12 cellular contexts compared by ENCODE assay signal in the genomic region with DNA sequence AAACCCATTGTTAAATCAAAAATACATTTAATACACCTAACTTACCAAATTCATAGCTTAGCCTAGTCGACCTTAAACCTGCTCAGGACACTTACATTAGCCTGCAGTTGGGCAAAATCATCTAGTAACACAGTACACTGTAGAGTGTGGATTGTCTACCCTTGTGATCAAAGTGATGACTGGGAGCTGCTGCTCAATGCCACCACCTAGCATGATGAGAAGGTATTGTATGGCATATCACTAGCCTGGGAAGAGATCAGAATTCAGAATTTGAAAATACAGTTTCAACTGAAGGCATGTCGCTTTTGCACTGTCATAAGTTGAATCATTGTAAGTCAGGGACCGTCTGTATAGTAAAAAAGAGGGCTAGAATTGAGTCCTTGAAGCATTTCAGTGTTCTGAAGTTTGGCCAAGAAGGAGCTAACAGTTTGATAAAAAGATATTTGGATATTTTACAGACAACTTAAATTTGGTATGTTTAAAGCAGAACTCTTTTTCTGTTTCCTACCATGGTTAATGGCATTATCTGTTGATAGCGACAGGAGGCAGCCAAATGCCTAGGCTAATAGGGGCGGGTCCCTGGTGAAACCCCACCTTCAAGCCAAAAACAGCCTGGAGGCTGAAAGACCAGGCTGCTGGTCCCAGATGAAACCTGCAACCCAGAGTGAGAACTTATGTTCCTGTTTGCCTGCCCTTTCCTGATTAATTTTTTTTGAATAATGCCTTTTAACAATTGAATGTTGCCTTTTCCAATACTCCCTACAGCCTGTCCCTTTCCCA. TPM values are rescaled to one million over a fixed set of nuclear protein-coding genes. Genes with fewer than 3 reads are reported as not detected.
DNase-seq lines count a peak whose midpoint lies in the region; ATAC-seq and TF ChIP-seq lines count a peak whose summit lies in the region.
"Had no signal": no experiment of that assay in that cellular context is flagged by ENCODE, and none has a peak within 500 bp of the region (broad histone marks: within the 10 kb centered on the region; RNA-seq: fewer than 3 reads in every experiment).

No MANE protein-coding gene starts in this region.

- no peaks in the 10 kb centered on the region for H3K9me3 ChIP-seq in liver (ENCODE audit: control insufficient read depth in 4 of 4, low read length in 3 of 4)

- H3K4me3 ChIP-seq in WI38 (ENCODE audit: low read depth, low read length) (no peak overlapping the region), liver (ENCODE audit: low read depth in 1 of 3, low read length in 3 of 3) (no peak overlapping the region)
- H3K4me3 ChIP-seq: SK-N-MC had no signal

- no peaks in the 10 kb centered on the region for H3K4me1 ChIP-seq in liver (ENCODE audit: control insufficient read depth in 4 of 4, insufficient read depth in 4 of 4, low read length in 3 of 4)

- DNase-seq in ELR (ENCODE audit: low read depth) (peak; percentile 42), NK-92 (lab: John Stamatoyannopoulos, UW; ENCODE audit: unreplicated experiment) (no peak), MV-4-11 (lab: John Stamatoyannopoulos, UW) (no peak), ecto neural progenitor cell (ENCODE audit: low spot score) (no peak)
- DNase-seq: naive thymus-derived CD8-positive, alpha-beta T cell; NCI-H2029; substantia nigra had no signal

- peak; percentile 5 to 23 for TF ChIP-seq RAD21 in liver (IDR thresholded peaks at IDR 0.05)

- ATAC-seq in HG02759 (IDR thresholded peaks at IDR 0.05; ENCODE audit: unreplicated experiment) (peak; percentile 45), GM19035 (IDR thresholded peaks at IDR 0.05; ENCODE audit: unreplicated experiment) (no peak)

- peak; percentile 26 for TF ChIP-seq CTCF in WI38 (IDR thresholded peaks at IDR 0.05; ENCODE audit: low read depth, low read length)
- TF ChIP-seq CTCF in liver (IDR thresholded peaks at IDR 0.05; ENCODE audit: low read depth, low read length, missing input control), result no peak

- H3K9ac ChIP-seq in liver (ENCODE audit: low read depth in 1 of 2, low read length in 2 of 2), result no peak overlapping the region

- no peaks in the 10 kb centered on the region for H3K36me3 ChIP-seq in liver (ENCODE audit: control insufficient read depth in 4 of 4, insufficient read depth in 3 of 4, low read depth in 1 of 4, low read length in 3 of 4)

- no peak overlapping the region for H3K27ac ChIP-seq in liver (ENCODE audit: low read depth in 1 of 2, low read length in 2 of 2)
- H3K27ac ChIP-seq: SK-N-MC had no signal

- WGBS in liver, result 86% methylated on average over 5 of the region's 5 CpGs

- H3K27me3 ChIP-seq in liver (ENCODE audit: control insufficient read depth in 4 of 4, insufficient read depth in 4 of 4, low read length in 3 of 4), result no peaks in the 10 kb centered on the region

TF ChIP-seq in liver, 16 proteins besides CTCF, POLR2A, EP300 and RAD21:
- TF ChIP-seq HNF4A (conservative IDR thresholded peaks at IDR 0.05) (no peak), RXRA (IDR thresholded peaks at IDR 0.05) (no peak), NR2F2 (IDR thresholded peaks at IDR 0.05) (no peak)
- TF ChIP-seq, protein P1, sequence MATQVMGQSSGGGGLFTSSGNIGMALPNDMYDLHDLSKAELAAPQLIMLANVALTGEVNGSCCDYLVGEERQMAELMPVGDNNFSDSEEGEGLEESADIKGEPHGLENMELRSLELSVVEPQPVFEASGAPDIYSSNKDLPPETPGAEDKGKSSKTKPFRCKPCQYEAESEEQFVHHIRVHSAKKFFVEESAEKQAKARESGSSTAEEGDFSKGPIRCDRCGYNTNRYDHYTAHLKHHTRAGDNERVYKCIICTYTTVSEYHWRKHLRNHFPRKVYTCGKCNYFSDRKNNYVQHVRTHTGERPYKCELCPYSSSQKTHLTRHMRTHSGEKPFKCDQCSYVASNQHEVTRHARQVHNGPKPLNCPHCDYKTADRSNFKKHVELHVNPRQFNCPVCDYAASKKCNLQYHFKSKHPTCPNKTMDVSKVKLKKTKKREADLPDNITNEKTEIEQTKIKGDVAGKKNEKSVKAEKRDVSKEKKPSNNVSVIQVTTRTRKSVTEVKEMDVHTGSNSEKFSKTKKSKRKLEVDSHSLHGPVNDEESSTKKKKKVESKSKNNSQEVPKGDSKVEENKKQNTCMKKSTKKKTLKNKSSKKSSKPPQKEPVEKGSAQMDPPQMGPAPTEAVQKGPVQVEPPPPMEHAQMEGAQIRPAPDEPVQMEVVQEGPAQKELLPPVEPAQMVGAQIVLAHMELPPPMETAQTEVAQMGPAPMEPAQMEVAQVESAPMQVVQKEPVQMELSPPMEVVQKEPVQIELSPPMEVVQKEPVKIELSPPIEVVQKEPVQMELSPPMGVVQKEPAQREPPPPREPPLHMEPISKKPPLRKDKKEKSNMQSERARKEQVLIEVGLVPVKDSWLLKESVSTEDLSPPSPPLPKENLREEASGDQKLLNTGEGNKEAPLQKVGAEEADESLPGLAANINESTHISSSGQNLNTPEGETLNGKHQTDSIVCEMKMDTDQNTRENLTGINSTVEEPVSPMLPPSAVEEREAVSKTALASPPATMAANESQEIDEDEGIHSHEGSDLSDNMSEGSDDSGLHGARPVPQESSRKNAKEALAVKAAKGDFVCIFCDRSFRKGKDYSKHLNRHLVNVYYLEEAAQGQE (IDR thresholded peaks at IDR 0.05), result no peak
- TF ChIP-seq, protein P2, sequence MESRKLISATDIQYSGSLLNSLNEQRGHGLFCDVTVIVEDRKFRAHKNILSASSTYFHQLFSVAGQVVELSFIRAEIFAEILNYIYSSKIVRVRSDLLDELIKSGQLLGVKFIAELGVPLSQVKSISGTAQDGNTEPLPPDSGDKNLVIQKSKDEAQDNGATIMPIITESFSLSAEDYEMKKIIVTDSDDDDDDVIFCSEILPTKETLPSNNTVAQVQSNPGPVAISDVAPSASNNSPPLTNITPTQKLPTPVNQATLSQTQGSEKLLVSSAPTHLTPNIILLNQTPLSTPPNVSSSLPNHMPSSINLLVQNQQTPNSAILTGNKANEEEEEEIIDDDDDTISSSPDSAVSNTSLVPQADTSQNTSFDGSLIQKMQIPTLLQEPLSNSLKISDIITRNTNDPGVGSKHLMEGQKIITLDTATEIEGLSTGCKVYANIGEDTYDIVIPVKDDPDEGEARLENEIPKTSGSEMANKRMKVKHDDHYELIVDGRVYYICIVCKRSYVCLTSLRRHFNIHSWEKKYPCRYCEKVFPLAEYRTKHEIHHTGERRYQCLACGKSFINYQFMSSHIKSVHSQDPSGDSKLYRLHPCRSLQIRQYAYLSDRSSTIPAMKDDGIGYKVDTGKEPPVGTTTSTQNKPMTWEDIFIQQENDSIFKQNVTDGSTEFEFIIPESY (IDR thresholded peaks at IDR 0.05), result no peak

RNA-seq across cellular contexts. Expression of gene SMIM15, which starts 23.0 kb away (rescaled TPM):
- total RNA-seq in liver, result 10 to 100 TPM; 20.1 to 31.2 TPM
- polyA plus RNA-seq in liver, result 10 to 100 TPM; 21.9 to 26.8 TPM
